In the genomic region with DNA sequence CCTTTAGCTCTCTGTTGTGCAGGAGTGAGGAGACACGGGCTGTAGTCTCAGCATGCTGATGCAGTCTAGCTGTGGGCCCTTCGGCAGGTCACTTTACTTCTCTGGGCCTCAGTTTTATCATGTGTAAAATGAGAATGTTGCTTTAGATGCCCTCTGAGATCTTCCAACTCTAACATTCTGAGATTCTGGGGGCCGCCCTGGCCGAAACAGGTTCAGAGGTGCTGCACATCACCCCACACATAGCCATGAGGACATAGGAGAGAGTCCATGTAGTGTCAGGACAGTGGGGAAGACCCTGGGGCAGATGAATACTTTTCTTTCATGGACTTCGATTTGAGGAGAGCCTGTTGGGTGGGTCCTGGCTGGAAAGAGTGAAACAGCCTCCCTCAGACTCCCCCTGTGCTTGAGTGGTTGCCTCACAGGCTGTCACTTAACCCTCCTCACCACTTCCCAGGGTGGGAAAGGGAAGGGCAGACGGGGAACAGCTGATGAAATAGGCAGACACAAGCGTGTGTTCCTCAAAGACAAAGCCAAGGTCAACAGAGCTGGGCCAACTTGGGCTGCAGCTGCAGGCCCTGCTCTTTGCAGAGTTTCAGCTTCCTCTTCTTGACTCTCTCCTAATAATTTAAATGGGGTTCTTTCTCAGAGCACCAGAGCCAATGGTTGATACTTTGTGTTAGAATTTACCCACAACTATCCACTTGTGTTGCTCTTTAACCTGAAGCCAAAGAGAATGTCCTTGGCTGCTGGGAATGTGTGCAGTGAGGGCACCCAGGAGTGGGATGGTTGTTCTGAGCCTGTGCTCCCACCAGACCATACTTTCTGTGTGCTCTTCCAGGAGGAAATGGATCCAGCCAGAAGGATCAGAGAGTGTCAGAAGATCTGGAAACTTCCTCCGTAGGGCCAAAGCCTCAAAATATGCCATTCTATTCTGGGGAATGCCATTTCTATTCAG, we compare ENCODE assay signal across 1 cellular context.
TF ChIP-seq lines count a peak whose summit lies in the region.

No MANE protein-coding gene starts in this region.

TF ChIP-seq in HepG2, 621 proteins besides CTCF, POLR2A, EP300 and RAD21 (continued from another document and continues in another):
- no peak for TF ChIP-seq ZBTB42 (CRISPR knock-in tag; IDR thresholded peaks at IDR 0.05)
- TF ChIP-seq, protein P1, sequence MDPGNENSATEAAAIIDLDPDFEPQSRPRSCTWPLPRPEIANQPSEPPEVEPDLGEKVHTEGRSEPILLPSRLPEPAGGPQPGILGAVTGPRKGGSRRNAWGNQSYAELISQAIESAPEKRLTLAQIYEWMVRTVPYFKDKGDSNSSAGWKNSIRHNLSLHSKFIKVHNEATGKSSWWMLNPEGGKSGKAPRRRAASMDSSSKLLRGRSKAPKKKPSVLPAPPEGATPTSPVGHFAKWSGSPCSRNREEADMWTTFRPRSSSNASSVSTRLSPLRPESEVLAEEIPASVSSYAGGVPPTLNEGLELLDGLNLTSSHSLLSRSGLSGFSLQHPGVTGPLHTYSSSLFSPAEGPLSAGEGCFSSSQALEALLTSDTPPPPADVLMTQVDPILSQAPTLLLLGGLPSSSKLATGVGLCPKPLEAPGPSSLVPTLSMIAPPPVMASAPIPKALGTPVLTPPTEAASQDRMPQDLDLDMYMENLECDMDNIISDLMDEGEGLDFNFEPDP (CRISPR knock-in tag; conservative IDR thresholded peaks at IDR 0.05): no peak
- TF ChIP-seq, protein P2, sequence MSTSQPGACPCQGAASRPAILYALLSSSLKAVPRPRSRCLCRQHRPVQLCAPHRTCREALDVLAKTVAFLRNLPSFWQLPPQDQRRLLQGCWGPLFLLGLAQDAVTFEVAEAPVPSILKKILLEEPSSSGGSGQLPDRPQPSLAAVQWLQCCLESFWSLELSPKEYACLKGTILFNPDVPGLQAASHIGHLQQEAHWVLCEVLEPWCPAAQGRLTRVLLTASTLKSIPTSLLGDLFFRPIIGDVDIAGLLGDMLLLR (CRISPR knock-in tag; IDR thresholded peaks at IDR 0.05): no peak
- no peak for TF ChIP-seq SYNCRIP (IDR thresholded peaks at IDR 0.05; ENCODE audit: insufficient read depth, low read depth, low read length)
- TF ChIP-seq ZKSCAN5 (CRISPR knock-in tag; IDR thresholded peaks at IDR 0.05): no peak
- no peak for TF ChIP-seq CCDC6 (CRISPR knock-in tag; IDR thresholded peaks at IDR 0.05)
- TF ChIP-seq, protein P3, sequence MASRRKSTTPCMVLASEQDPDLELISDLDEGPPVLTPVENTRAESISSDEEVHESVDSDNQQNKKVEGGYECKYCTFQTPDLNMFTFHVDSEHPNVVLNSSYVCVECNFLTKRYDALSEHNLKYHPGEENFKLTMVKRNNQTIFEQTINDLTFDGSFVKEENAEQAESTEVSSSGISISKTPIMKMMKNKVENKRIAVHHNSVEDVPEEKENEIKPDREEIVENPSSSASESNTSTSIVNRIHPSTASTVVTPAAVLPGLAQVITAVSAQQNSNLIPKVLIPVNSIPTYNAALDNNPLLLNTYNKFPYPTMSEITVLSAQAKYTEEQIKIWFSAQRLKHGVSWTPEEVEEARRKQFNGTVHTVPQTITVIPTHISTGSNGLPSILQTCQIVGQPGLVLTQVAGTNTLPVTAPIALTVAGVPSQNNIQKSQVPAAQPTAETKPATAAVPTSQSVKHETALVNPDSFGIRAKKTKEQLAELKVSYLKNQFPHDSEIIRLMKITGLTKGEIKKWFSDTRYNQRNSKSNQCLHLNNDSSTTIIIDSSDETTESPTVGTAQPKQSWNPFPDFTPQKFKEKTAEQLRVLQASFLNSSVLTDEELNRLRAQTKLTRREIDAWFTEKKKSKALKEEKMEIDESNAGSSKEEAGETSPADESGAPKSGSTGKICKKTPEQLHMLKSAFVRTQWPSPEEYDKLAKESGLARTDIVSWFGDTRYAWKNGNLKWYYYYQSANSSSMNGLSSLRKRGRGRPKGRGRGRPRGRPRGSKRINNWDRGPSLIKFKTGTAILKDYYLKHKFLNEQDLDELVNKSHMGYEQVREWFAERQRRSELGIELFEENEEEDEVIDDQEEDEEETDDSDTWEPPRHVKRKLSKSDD (CRISPR knock-in tag; IDR thresholded peaks at IDR 0.05; ENCODE audit: low read depth): no peak
- TF ChIP-seq SSRP1 (CRISPR knock-in tag; IDR thresholded peaks at IDR 0.05): no peak
- no peak for TF ChIP-seq REPIN1 (CRISPR knock-in tag; IDR thresholded peaks at IDR 0.05; ENCODE audit: borderline replicate concordance, low read depth)
- no peak for TF ChIP-seq ZNF124 (CRISPR knock-in tag; IDR thresholded peaks at IDR 0.05)
- TF ChIP-seq, protein P4, sequence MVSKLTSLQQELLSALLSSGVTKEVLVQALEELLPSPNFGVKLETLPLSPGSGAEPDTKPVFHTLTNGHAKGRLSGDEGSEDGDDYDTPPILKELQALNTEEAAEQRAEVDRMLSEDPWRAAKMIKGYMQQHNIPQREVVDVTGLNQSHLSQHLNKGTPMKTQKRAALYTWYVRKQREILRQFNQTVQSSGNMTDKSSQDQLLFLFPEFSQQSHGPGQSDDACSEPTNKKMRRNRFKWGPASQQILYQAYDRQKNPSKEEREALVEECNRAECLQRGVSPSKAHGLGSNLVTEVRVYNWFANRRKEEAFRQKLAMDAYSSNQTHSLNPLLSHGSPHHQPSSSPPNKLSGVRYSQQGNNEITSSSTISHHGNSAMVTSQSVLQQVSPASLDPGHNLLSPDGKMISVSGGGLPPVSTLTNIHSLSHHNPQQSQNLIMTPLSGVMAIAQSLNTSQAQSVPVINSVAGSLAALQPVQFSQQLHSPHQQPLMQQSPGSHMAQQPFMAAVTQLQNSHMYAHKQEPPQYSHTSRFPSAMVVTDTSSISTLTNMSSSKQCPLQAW (CRISPR knock-in tag; IDR thresholded peaks at IDR 0.05): no peak
- no peak for TF ChIP-seq SOX6 (IDR thresholded peaks at IDR 0.05)
- peak; percentile 60 for TF ChIP-seq SOX6 (CRISPR knock-in tag; IDR thresholded peaks at IDR 0.05)
- no peak for TF ChIP-seq U2AF1 (optimal IDR thresholded peaks at IDR 0.05; ENCODE audit: low read depth, low read length)
- TF ChIP-seq ZNF3 (CRISPR knock-in tag; IDR thresholded peaks at IDR 0.05): no peak
- no peak for TF ChIP-seq ZFAT (CRISPR knock-in tag; conservative IDR thresholded peaks at IDR 0.05)
- no peak for TF ChIP-seq ZNF891 (CRISPR knock-in tag; IDR thresholded peaks at IDR 0.05)
- peak; percentile 70 for TF ChIP-seq CEBPB (IDR thresholded peaks at IDR 0.05; ENCODE audit: borderline replicate concordance, low read depth, low read length)
- no peak for TF ChIP-seq GZF1 (CRISPR knock-in tag; IDR thresholded peaks at IDR 0.05)
- no peak for TF ChIP-seq NFATC3 (CRISPR knock-in tag; IDR thresholded peaks at IDR 0.05)
- TF ChIP-seq, protein P5, sequence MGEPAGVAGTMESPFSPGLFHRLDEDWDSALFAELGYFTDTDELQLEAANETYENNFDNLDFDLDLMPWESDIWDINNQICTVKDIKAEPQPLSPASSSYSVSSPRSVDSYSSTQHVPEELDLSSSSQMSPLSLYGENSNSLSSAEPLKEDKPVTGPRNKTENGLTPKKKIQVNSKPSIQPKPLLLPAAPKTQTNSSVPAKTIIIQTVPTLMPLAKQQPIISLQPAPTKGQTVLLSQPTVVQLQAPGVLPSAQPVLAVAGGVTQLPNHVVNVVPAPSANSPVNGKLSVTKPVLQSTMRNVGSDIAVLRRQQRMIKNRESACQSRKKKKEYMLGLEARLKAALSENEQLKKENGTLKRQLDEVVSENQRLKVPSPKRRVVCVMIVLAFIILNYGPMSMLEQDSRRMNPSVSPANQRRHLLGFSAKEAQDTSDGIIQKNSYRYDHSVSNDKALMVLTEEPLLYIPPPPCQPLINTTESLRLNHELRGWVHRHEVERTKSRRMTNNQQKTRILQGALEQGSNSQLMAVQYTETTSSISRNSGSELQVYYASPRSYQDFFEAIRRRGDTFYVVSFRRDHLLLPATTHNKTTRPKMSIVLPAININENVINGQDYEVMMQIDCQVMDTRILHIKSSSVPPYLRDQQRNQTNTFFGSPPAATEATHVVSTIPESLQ (CRISPR knock-in tag; conservative IDR thresholded peaks at IDR 0.05): no peak
- TF ChIP-seq, protein P6, sequence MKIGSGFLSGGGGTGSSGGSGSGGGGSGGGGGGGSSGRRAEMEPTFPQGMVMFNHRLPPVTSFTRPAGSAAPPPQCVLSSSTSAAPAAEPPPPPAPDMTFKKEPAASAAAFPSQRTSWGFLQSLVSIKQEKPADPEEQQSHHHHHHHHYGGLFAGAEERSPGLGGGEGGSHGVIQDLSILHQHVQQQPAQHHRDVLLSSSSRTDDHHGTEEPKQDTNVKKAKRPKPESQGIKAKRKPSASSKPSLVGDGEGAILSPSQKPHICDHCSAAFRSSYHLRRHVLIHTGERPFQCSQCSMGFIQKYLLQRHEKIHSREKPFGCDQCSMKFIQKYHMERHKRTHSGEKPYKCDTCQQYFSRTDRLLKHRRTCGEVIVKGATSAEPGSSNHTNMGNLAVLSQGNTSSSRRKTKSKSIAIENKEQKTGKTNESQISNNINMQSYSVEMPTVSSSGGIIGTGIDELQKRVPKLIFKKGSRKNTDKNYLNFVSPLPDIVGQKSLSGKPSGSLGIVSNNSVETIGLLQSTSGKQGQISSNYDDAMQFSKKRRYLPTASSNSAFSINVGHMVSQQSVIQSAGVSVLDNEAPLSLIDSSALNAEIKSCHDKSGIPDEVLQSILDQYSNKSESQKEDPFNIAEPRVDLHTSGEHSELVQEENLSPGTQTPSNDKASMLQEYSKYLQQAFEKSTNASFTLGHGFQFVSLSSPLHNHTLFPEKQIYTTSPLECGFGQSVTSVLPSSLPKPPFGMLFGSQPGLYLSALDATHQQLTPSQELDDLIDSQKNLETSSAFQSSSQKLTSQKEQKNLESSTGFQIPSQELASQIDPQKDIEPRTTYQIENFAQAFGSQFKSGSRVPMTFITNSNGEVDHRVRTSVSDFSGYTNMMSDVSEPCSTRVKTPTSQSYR (CRISPR knock-in tag; IDR thresholded peaks at IDR 0.05; ENCODE audit: borderline replicate concordance): no peak
- TF ChIP-seq NFKBIZ (CRISPR knock-in tag; IDR thresholded peaks at IDR 0.05): no peak
- TF ChIP-seq PHF21A (CRISPR knock-in tag; IDR thresholded peaks at IDR 0.05): 0 out of 2 replicates have a peak, but pooled peaks have one; percentile 36
- TF ChIP-seq AHR (CRISPR knock-in tag; IDR thresholded peaks at IDR 0.05): no peak
- TF ChIP-seq, protein P7, sequence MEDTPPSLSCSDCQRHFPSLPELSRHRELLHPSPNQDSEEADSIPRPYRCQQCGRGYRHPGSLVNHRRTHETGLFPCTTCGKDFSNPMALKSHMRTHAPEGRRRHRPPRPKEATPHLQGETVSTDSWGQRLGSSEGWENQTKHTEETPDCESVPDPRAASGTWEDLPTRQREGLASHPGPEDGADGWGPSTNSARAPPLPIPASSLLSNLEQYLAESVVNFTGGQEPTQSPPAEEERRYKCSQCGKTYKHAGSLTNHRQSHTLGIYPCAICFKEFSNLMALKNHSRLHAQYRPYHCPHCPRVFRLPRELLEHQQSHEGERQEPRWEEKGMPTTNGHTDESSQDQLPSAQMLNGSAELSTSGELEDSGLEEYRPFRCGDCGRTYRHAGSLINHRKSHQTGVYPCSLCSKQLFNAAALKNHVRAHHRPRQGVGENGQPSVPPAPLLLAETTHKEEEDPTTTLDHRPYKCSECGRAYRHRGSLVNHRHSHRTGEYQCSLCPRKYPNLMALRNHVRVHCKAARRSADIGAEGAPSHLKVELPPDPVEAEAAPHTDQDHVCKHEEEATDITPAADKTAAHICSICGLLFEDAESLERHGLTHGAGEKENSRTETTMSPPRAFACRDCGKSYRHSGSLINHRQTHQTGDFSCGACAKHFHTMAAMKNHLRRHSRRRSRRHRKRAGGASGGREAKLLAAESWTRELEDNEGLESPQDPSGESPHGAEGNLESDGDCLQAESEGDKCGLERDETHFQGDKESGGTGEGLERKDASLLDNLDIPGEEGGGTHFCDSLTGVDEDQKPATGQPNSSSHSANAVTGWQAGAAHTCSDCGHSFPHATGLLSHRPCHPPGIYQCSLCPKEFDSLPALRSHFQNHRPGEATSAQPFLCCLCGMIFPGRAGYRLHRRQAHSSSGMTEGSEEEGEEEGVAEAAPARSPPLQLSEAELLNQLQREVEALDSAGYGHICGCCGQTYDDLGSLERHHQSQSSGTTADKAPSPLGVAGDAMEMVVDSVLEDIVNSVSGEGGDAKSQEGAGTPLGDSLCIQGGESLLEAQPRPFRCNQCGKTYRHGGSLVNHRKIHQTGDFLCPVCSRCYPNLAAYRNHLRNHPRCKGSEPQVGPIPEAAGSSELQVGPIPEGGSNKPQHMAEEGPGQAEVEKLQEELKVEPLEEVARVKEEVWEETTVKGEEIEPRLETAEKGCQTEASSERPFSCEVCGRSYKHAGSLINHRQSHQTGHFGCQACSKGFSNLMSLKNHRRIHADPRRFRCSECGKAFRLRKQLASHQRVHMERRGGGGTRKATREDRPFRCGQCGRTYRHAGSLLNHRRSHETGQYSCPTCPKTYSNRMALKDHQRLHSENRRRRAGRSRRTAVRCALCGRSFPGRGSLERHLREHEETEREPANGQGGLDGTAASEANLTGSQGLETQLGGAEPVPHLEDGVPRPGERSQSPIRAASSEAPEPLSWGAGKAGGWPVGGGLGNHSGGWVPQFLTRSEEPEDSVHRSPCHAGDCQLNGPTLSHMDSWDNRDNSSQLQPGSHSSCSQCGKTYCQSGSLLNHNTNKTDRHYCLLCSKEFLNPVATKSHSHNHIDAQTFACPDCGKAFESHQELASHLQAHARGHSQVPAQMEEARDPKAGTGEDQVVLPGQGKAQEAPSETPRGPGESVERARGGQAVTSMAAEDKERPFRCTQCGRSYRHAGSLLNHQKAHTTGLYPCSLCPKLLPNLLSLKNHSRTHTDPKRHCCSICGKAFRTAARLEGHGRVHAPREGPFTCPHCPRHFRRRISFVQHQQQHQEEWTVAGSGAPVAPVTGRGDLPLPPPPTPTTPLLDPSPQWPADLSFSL (CRISPR knock-in tag; IDR thresholded peaks at IDR 0.05): peak; percentile 63; the same call in 1 of the 2 replicates
- no peak for TF ChIP-seq ZNF570 (CRISPR knock-in tag; IDR thresholded peaks at IDR 0.05; ENCODE audit: borderline replicate concordance)
- no peak for TF ChIP-seq ZNF670 (CRISPR knock-in tag; IDR thresholded peaks at IDR 0.05; ENCODE audit: borderline replicate concordance)
- TF ChIP-seq HMG20B (CRISPR knock-in tag; conservative IDR thresholded peaks at IDR 0.05): no peak
- TF ChIP-seq ISX (CRISPR knock-in tag; conservative IDR thresholded peaks at IDR 0.05): no peak
- no peak for TF ChIP-seq ASH2L (IDR thresholded peaks at IDR 0.05; ENCODE audit: insufficient read length, low read depth, low read length)
- no peak for TF ChIP-seq PHF8 (CRISPR knock-in tag; IDR thresholded peaks at IDR 0.05)
- no peak for TF ChIP-seq KLF15 (CRISPR knock-in tag; IDR thresholded peaks at IDR 0.05; ENCODE audit: borderline replicate concordance)
- no peak for TF ChIP-seq ZSCAN31 (CRISPR knock-in tag; IDR thresholded peaks at IDR 0.05; ENCODE audit: low read depth)
- TF ChIP-seq, protein P8, sequence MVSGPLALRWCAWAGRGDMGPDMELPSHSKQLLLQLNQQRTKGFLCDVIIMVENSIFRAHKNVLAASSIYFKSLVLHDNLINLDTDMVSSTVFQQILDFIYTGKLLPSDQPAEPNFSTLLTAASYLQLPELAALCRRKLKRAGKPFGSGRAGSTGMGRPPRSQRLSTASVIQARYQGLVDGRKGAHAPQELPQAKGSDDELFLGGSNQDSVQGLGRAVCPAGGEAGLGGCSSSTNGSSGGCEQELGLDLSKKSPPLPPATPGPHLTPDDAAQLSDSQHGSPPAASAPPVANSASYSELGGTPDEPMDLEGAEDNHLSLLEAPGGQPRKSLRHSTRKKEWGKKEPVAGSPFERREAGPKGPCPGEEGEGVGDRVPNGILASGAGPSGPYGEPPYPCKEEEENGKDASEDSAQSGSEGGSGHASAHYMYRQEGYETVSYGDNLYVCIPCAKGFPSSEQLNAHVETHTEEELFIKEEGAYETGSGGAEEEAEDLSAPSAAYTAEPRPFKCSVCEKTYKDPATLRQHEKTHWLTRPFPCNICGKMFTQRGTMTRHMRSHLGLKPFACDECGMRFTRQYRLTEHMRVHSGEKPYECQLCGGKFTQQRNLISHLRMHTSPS (CRISPR knock-in tag; IDR thresholded peaks at IDR 0.05; ENCODE audit: low read depth): no peak
- TF ChIP-seq ZNF207 (IDR thresholded peaks at IDR 0.05; ENCODE audit: borderline replicate concordance): no peak
- TF ChIP-seq GTF3A (CRISPR knock-in tag; conservative IDR thresholded peaks at IDR 0.05): no peak
- TF ChIP-seq ZNF224 (CRISPR knock-in tag; IDR thresholded peaks at IDR 0.05): no peak
- no peak for TF ChIP-seq HNRNPK (IDR thresholded peaks at IDR 0.05; ENCODE audit: low read depth, low read length, poor library complexity, severe bottlenecking)
